In genomic region chrX:138938003-138938402, GRCh38 we compare ENCODE assay signal across 40 cellular contexts.
"Had no signal": no experiment of that assay in that cellular context is flagged by ENCODE, and none has a peak within 500 bp of the region (broad histone marks: within the 10 kb centered on the region; RNA-seq: fewer than 3 reads in every experiment).

No MANE protein-coding gene starts in this region.

- H3K4me3 ChIP-seq: adrenal gland, ascending aorta, body of pancreas, breast epithelium, cardiac muscle cell had no signal

- H3K27me3 ChIP-seq: ascending aorta, body of pancreas, brain microvascular endothelial cell, cardiac muscle cell had no signal

- FAIRE-seq: bronchial epithelial cell had no signal

- H3K9me3 Mint-ChIP-seq: activated naive CD4-positive, alpha-beta T cell treated with anti-CD3 and anti-CD28 coated beads for 36 hours; activated naive CD4-positive, alpha-beta T cell treated with anti-CD3 and anti-CD28 coated beads, Interleukin-2, amount 10 ng/mL, durations not matched to agents 7 days and 5 days; activated naive CD4-positive, alpha-beta T cell treated with anti-CD3 and anti-CD28 coated beads, Interleukin-2, amount 50 U/mL, for 24 hours; activated naive CD8-positive, alpha-beta T cell treated with anti-CD3 and anti-CD28 coated beads for 36 hours; activated naive CD8-positive, alpha-beta T cell treated with anti-CD3 and anti-CD28 coated beads, Interleukin-2, amount 10 ng/mL, durations not matched to agents 7 days and 5 days; activated naive CD8-positive, alpha-beta T cell treated with anti-CD3 and anti-CD28 coated beads, Interleukin-2, amount 50 U/mL, for 24 hours; activated T-cell treated with anti-CD3 and anti-CD28 coated beads, Interleukin-2, amount 50 U/mL, for 24 hours; activated T-cell treated with anti-CD3 and anti-CD28 coated beads, Interleukin-2, amount 50 U/mL, for 4 hours; activated T-cell treated with anti-CD3 and anti-CD28 coated beads, Interleukin-2, amount 50 U/mL, for 72 hours; activated T-helper 1 cell treated with anti-CD3 and anti-CD28 coated beads, Interleukin-12 subunit alpha, Interleukin-12 subunit beta, Interleukin-2, Interleukin-4 antibody, amounts not matched to agents 30 ng/mL and 10 ng/mL and 1 ng/mL, durations not matched to agents 14 hours and 24 hours and 36 hours; activated T-helper 17 cell treated with anti-CD3 and anti-CD28 coated beads, Interleukin-2, amount 50 U/mL, for 72 hours; activated T-helper 2 cell treated with anti-CD3 and anti-CD28 coated beads, Interferon-gamma antibody, Interleukin-2, Interleukin-4, amounts not matched to agents 10 μg/mL and 5 μg/mL and 100 μg/mL, durations not matched to agents 14 hours and 24 hours and 36 hours had no signal

- ATAC-seq: activated naive CD4-positive, alpha-beta T cell treated with anti-CD3 and anti-CD28 coated beads, Interleukin-2, amount 50 U/mL, for 72 hours; activated naive CD8-positive, alpha-beta T cell treated with anti-CD3 and anti-CD28 coated beads, Interleukin-2, amount 50 U/mL, for 24 hours; activated T-cell treated with anti-CD3 and anti-CD28 coated beads, Interleukin-2, amount 50 U/mL, for 4 hours; activated T-cell treated with anti-CD3 and anti-CD28 coated beads, Interleukin-2, amount 50 U/mL, for 72 hours; activated T-helper 17 cell treated with anti-CD3 and anti-CD28 coated beads, Interleukin-2, amount 50 U/mL, for 72 hours; body of pancreas had no signal

- H3K4me1 ChIP-seq: adrenal gland, ascending aorta, body of pancreas, breast epithelium had no signal

- H3K4me3 Mint-ChIP-seq: activated naive CD4-positive, alpha-beta T cell treated with anti-CD3 and anti-CD28 coated beads for 36 hours; activated naive CD4-positive, alpha-beta T cell treated with anti-CD3 and anti-CD28 coated beads, Interleukin-2, amount 10 ng/mL, durations not matched to agents 7 days and 5 days; activated naive CD4-positive, alpha-beta T cell treated with anti-CD3 and anti-CD28 coated beads, Interleukin-2, amount 50 U/mL, for 24 hours; activated naive CD8-positive, alpha-beta T cell; activated naive CD8-positive, alpha-beta T cell treated with anti-CD3 and anti-CD28 coated beads for 36 hours; activated naive CD8-positive, alpha-beta T cell treated with anti-CD3 and anti-CD28 coated beads, Interleukin-2, amount 10 ng/mL, durations not matched to agents 7 days and 5 days; activated naive CD8-positive, alpha-beta T cell treated with anti-CD3 and anti-CD28 coated beads, Interleukin-2, amount 50 U/mL, for 24 hours; activated T-cell treated with anti-CD3 and anti-CD28 coated beads, Interleukin-2, amount 50 U/mL, for 24 hours; activated T-cell treated with anti-CD3 and anti-CD28 coated beads, Interleukin-2, amount 50 U/mL, for 4 hours; activated T-cell treated with anti-CD3 and anti-CD28 coated beads, Interleukin-2, amount 50 U/mL, for 72 hours; activated T-helper 1 cell treated with anti-CD3 and anti-CD28 coated beads, Interleukin-12 subunit alpha, Interleukin-12 subunit beta, Interleukin-2, Interleukin-4 antibody, amounts not matched to agents 30 ng/mL and 10 ng/mL and 1 ng/mL, durations not matched to agents 14 hours and 24 hours and 36 hours; activated T-helper 17 cell treated with anti-CD3 and anti-CD28 coated beads, Interleukin-2, amount 50 U/mL, for 72 hours; brain; central memory CD8-positive, alpha-beta T cell had no signal

- H3K9me3 ChIP-seq: adrenal gland, ascending aorta, body of pancreas, breast epithelium had no signal

- H3K4me1 Mint-ChIP-seq: activated naive CD4-positive, alpha-beta T cell treated with anti-CD3 and anti-CD28 coated beads, Interleukin-2, amount 10 ng/mL, durations not matched to agents 7 days and 5 days; activated naive CD4-positive, alpha-beta T cell treated with anti-CD3 and anti-CD28 coated beads, Interleukin-2, amount 50 U/mL, for 24 hours; activated naive CD8-positive, alpha-beta T cell treated with anti-CD3 and anti-CD28 coated beads for 36 hours; activated naive CD8-positive, alpha-beta T cell treated with anti-CD3 and anti-CD28 coated beads, Interleukin-2, amount 10 ng/mL, durations not matched to agents 7 days and 5 days; activated naive CD8-positive, alpha-beta T cell treated with anti-CD3 and anti-CD28 coated beads, Interleukin-2, amount 50 U/mL, for 24 hours; activated T-helper 17 cell treated with anti-CD3 and anti-CD28 coated beads, Interleukin-2, amount 50 U/mL, for 72 hours; brain; central memory CD8-positive, alpha-beta T cell had no signal

- H3K27ac Mint-ChIP-seq: activated naive CD4-positive, alpha-beta T cell treated with anti-CD3 and anti-CD28 coated beads for 36 hours; activated naive CD4-positive, alpha-beta T cell treated with anti-CD3 and anti-CD28 coated beads, Interleukin-2, amount 10 ng/mL, durations not matched to agents 7 days and 5 days; activated naive CD4-positive, alpha-beta T cell treated with anti-CD3 and anti-CD28 coated beads, Interleukin-2, amount 50 U/mL, for 24 hours; activated naive CD4-positive, alpha-beta T cell treated with anti-CD3 and anti-CD28 coated beads, Interleukin-2, amount 50 U/mL, for 72 hours; activated naive CD8-positive, alpha-beta T cell; activated naive CD8-positive, alpha-beta T cell treated with anti-CD3 and anti-CD28 coated beads for 36 hours; activated naive CD8-positive, alpha-beta T cell treated with anti-CD3 and anti-CD28 coated beads, Interleukin-2, amount 10 ng/mL, durations not matched to agents 7 days and 5 days; activated naive CD8-positive, alpha-beta T cell treated with anti-CD3 and anti-CD28 coated beads, Interleukin-2, amount 50 U/mL, for 24 hours; activated T-cell treated with anti-CD3 and anti-CD28 coated beads, Interleukin-2, amount 50 U/mL, for 24 hours; activated T-cell treated with anti-CD3 and anti-CD28 coated beads, Interleukin-2, amount 50 U/mL, for 72 hours; activated T-helper 1 cell treated with anti-CD3 and anti-CD28 coated beads, Interleukin-12 subunit alpha, Interleukin-12 subunit beta, Interleukin-2, Interleukin-4 antibody, amounts not matched to agents 30 ng/mL and 10 ng/mL and 1 ng/mL, durations not matched to agents 14 hours and 24 hours and 36 hours; activated T-helper 17 cell treated with anti-CD3 and anti-CD28 coated beads, Interleukin-2, amount 50 U/mL, for 72 hours; activated T-helper 2 cell treated with anti-CD3 and anti-CD28 coated beads, Interferon-gamma antibody, Interleukin-2, Interleukin-4, amounts not matched to agents 10 μg/mL and 5 μg/mL and 100 μg/mL, durations not matched to agents 14 hours and 24 hours and 36 hours; brain had no signal

- H3K36me3 ChIP-seq: adrenal gland, ascending aorta, brain microvascular endothelial cell, breast epithelium, cardiac muscle cell had no signal

- H3K27ac ChIP-seq: adrenal gland, ascending aorta, body of pancreas, brain microvascular endothelial cell, breast epithelium, cardiac muscle cell had no signal

- H3K27me3 Mint-ChIP-seq: activated naive CD4-positive, alpha-beta T cell treated with anti-CD3 and anti-CD28 coated beads, Interleukin-2, amount 10 ng/mL, durations not matched to agents 7 days and 5 days; activated naive CD4-positive, alpha-beta T cell treated with anti-CD3 and anti-CD28 coated beads, Interleukin-2, amount 50 U/mL, for 24 hours; activated naive CD8-positive, alpha-beta T cell; activated naive CD8-positive, alpha-beta T cell treated with anti-CD3 and anti-CD28 coated beads for 36 hours; activated naive CD8-positive, alpha-beta T cell treated with anti-CD3 and anti-CD28 coated beads, Interleukin-2, amount 10 ng/mL, durations not matched to agents 7 days and 5 days; activated naive CD8-positive, alpha-beta T cell treated with anti-CD3 and anti-CD28 coated beads, Interleukin-2, amount 50 U/mL, for 24 hours; activated T-helper 17 cell treated with anti-CD3 and anti-CD28 coated beads, Interleukin-2, amount 50 U/mL, for 72 hours; brain; central memory CD8-positive, alpha-beta T cell had no signal

- DNase-seq: activated effector memory CD4-positive, alpha-beta T cell treated with anti-CD3 and anti-CD28 coated beads, Interleukin-2, amount 50 U/mL, for 16 hours; activated effector memory CD4-positive, alpha-beta T cell treated with Interleukin-2 at 50 U/mL for 16 hours; activated gamma-delta T cell; activated gamma-delta T cell treated with Interleukin-2 at 50 U/mL for 16 hours; activated naive CD4-positive, alpha-beta T cell; activated naive CD4-positive, alpha-beta T cell treated with anti-CD3 and anti-CD28 coated beads for 36 hours; activated naive CD4-positive, alpha-beta T cell treated with anti-CD3 and anti-CD28 coated beads, Interleukin-2, amount 10 ng/mL, durations not matched to agents 7 days and 5 days; activated naive CD4-positive, alpha-beta T cell treated with anti-CD3 and anti-CD28 coated beads, Interleukin-2, amount 50 U/mL, for 16 hours; activated naive CD4-positive, alpha-beta T cell treated with Interleukin-2 at 50 U/mL for 16 hours; activated naive CD8-positive, alpha-beta T cell treated with anti-CD3 and anti-CD28 coated beads for 36 hours; activated naive CD8-positive, alpha-beta T cell treated with anti-CD3 and anti-CD28 coated beads, Interleukin-2, amount 10 ng/mL, durations not matched to agents 7 days and 5 days; activated naive CD8-positive, alpha-beta T cell treated with anti-CD3 and anti-CD28 coated beads, Interleukin-2, amount 50 U/mL, for 24 hours; activated T-cell treated with anti-CD3 and anti-CD28 coated beads for 4 hours; activated T-cell treated with anti-CD3 and anti-CD28 coated beads, Interleukin-2, amount 50 U/mL, for 1 hour; activated T-cell treated with anti-CD3 and anti-CD28 coated beads, Interleukin-2, amount 50 U/mL, for 24 hours; activated T-cell treated with anti-CD3 and anti-CD28 coated beads, Interleukin-2, amount 50 U/mL, for 4 hours; activated T-cell treated with anti-CD3 and anti-CD28 coated beads, Interleukin-2, amount 50 U/mL, for 48 hours; activated T-cell treated with anti-CD3 and anti-CD28 coated beads, Interleukin-2, amount 50 U/mL, for 72 hours; adrenal gland; amniotic stem cell; amygdala; anterior cingulate cortex; aorta; body of pancreas; brain microvascular endothelial cell; caudate nucleus; central memory CD4-positive, alpha-beta T cell; cerebellar nuclear complex had no signal
